Comparison of ENCODE assay signal across 22 cellular contexts in the genomic region with DNA sequence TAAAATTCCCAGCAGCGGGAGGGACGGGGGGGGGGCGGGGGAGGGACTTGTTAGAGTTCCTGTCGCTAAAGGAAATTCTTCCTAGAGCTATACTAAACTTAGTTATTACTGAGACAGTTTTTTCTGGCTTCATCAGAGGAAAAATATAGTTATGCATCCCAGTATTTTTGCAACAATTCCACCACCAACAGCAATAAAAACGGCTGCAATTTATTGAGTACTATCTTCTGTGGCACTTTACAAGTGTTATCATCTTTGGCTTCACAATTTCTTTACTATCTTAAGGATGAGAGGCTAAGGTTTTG. TPM values are rescaled to one million over a fixed set of nuclear protein-coding genes. Genes with fewer than 3 reads are reported as not detected.
DNase-seq lines count a peak whose midpoint lies in the region; ATAC-seq and TF ChIP-seq lines count a peak whose summit lies in the region.
"Had no signal": no experiment of that assay in that cellular context is flagged by ENCODE, and none has a peak within 500 bp of the region (broad histone marks: within the 10 kb centered on the region; RNA-seq: fewer than 3 reads in every experiment).

No MANE protein-coding gene starts in this region.

- H3K4me1 Mint-ChIP-seq in Calu3 (ENCODE audit: low read depth, unreplicated experiment) = no peaks in the 10 kb centered on the region

- no peak overlapping the region for H3K27ac Mint-ChIP-seq in Calu3 (ENCODE audit: unreplicated experiment)
- H3K27ac Mint-ChIP-seq: activated naive CD4-positive, alpha-beta T cell treated with anti-CD3 and anti-CD28 coated beads, Interleukin-2, amount 10 ng/mL, durations not matched to agents 7 days and 5 days; activated T-cell treated with anti-CD3 and anti-CD28 coated beads, Interleukin-2, amount 50 U/mL, for 24 hours; effector memory CD8-positive, alpha-beta T cell; naive B cell; stimulated activated naive B cell treated with anti-CD40 and anti-IgM and Interleukin-4, amounts not matched to agents 10 μg/mL and 1 μg/mL and 100 μg/mL, for 72 hours had no signal

- TF ChIP-seq POLR2A in sigmoid colon (IDR thresholded peaks at IDR 0.05) = no peak

- H3K4me3 ChIP-seq in SK-N-SH (ENCODE audit: low read depth in 2 of 2, low read length in 1 of 2) = peak overlapping the region in 1 of 2 experiments; percentile 30; a peak in 1 of 4 replicates
- peak overlapping the region in 1 of 4 donors; percentile 7 for H3K4me3 ChIP-seq in sigmoid colon
- H3K4me3 ChIP-seq: esophagus squamous epithelium, SJCRH30 had no signal

- no TSS peak for BruUV-seq in Calu3 (replicated peaks; lab: Mats Ljungman, UMichigan)

- H3F3A ChIP-seq in SK-N-SH (replicated peaks; ENCODE audit: insufficient read depth) = no peaks in the 10 kb centered on the region

- H2AFZ ChIP-seq in SK-N-SH (ENCODE audit: low read depth) = peak overlapping the region; percentile 63; the same call in 1 of the 2 replicates

- WGBS in SK-N-SH (ENCODE audit: low lambda C conversion rate) = 0% methylated on average over 5 of the region's 5 CpGs
- 0 to 1% methylated on average over 5 of the region's 5 CpGs for WGBS in sigmoid colon, 2 donors

- H3K27me3 ChIP-seq in SK-N-SH (ENCODE audit: insufficient read depth) (no peaks in the 10 kb centered on the region; the same call in 1 of the 2 replicates), sigmoid colon (no peaks in the 10 kb centered on the region)
- H3K27me3 ChIP-seq: gastroesophageal sphincter, transverse colon had no signal

- peaks cover 21% of the 10 kb centered on the region for H3K27me3 Mint-ChIP-seq in Calu3 (ENCODE audit: unreplicated experiment)
- H3K27me3 Mint-ChIP-seq: activated T-cell treated with anti-CD3 and anti-CD28 coated beads, Interleukin-2, amount 50 U/mL, for 24 hours had no signal

- H3K4me1 ChIP-seq in SK-N-SH (ENCODE audit: control insufficient read depth in 1 of 2, insufficient read depth in 2 of 2, low read depth in 1 of 2, low read length in 1 of 2) (no peaks in the 10 kb centered on the region), sigmoid colon (peaks cover 0 to 15% (median 9%) of the 10 kb centered on the region in 4 donors)
- H3K4me1 ChIP-seq: BE2C, parathyroid adenoma, SJCRH30 had no signal

- TF ChIP-seq EP300 in SK-N-SH (IDR thresholded peaks at IDR 0.05; ENCODE audit: borderline replicate concordance in 1 of 2, low read depth in 1 of 2, low read length in 1 of 2) = no peak
- TF ChIP-seq EP300 in sigmoid colon (IDR thresholded peaks at IDR 0.05) = no peak

- TF ChIP-seq RAD21 in SK-N-SH (IDR thresholded peaks at IDR 0.05; ENCODE audit: low read length) = no peak

- CTCF ChIA-PET in SK-N-SH (lab: Yijun Ruan, JAX) (interaction anchor here (0.6 to 5.1 kb wide), 43 partner anchors 8 to 400 kb away, joined by 3 to 33 read pairs (median 4); a partner anchor contains a TSS), Calu3 (lab: Charles Lee) (interaction anchor here (0.6 to 1.3 kb wide), 7 partner anchors 11 to 393 kb away, joined by 3 to 7 read pairs (median 4); no protein-coding TSS in a partner anchor)

- intact Hi-C loops in Calu3 (cut with micrococcal nuclease; ENCODE audit: unreplicated experiment) (loop anchor here (10.0 kb wide), 2 partner anchors 95 to 395 kb away; a partner anchor contains a TSS), sigmoid colon (cut with DNase I) (no loop called here)

- TF ChIP-seq CTCF in SK-N-SH (IDR thresholded peaks at IDR 0.05) = no peak
- TF ChIP-seq CTCF in Calu3 (IDR thresholded peaks at IDR 0.05; ENCODE audit: unreplicated experiment) = no peak
- peak; percentile 63 for TF ChIP-seq CTCF in VCaP (conservative IDR thresholded peaks at IDR 0.05)
- TF ChIP-seq CTCF in sigmoid colon (IDR thresholded peaks at IDR 0.05) = no peak

- H3K9me3 Mint-ChIP-seq in Calu3 (ENCODE audit: low read depth, unreplicated experiment) = no peaks in the 10 kb centered on the region
- H3K9me3 Mint-ChIP-seq: activated naive CD4-positive, alpha-beta T cell treated with anti-CD3 and anti-CD28 coated beads, Interleukin-2, amount 10 ng/mL, durations not matched to agents 7 days and 5 days; activated T-cell treated with anti-CD3 and anti-CD28 coated beads, Interleukin-2, amount 50 U/mL, for 24 hours; effector memory CD8-positive, alpha-beta T cell; naive B cell; stimulated activated naive B cell treated with anti-CD40 and anti-IgM and Interleukin-4, amounts not matched to agents 10 μg/mL and 1 μg/mL and 100 μg/mL, for 72 hours; WTC11 had no signal

- H3K79me2 ChIP-seq in SK-N-SH (ENCODE audit: insufficient read depth) = no peaks in the 10 kb centered on the region
- H3K79me2 ChIP-seq: parathyroid adenoma had no signal

- ATAC-seq in SK-N-SH treated with all-trans-retinoic acid at 6 μM for 48 hours = no peak
- no peak for ATAC-seq in HG02973 (IDR thresholded peaks at IDR 0.05; ENCODE audit: unreplicated experiment)

- H3K9me3 ChIP-seq in SK-N-SH (no peaks in the 10 kb centered on the region), sigmoid colon (no peaks in the 10 kb centered on the region)
- H3K9me3 ChIP-seq: BE2C, esophagus squamous epithelium, gastroesophageal sphincter, SJCRH30, transverse colon had no signal

- H4K20me1 ChIP-seq in SK-N-SH (ENCODE audit: insufficient read depth) = no peaks in the 10 kb centered on the region

- no peak overlapping the region for H3K27ac ChIP-seq in SK-N-SH (ENCODE audit: low read depth in 2 of 2, low read length in 1 of 2)
- no peak overlapping the region for H3K27ac ChIP-seq in VCaP
- peak overlapping the region; percentile 16 to 68 (median 55) for H3K27ac ChIP-seq in sigmoid colon
- H3K27ac ChIP-seq: esophagus squamous epithelium, parathyroid adenoma, SJCRH30 had no signal

- H3K36me3 Mint-ChIP-seq in Calu3 (ENCODE audit: insufficient read depth, unreplicated experiment) = no peaks in the 10 kb centered on the region
- H3K36me3 Mint-ChIP-seq: naive B cell; stimulated activated naive B cell treated with anti-CD40 and anti-IgM and Interleukin-4, amounts not matched to agents 10 μg/mL and 1 μg/mL and 100 μg/mL, for 72 hours; WTC11 had no signal

- H3K36me3 ChIP-seq in SK-N-SH (replicated peaks in 1 of 2; ENCODE audit: control insufficient read depth in 1 of 2, insufficient read depth in 2 of 2, low read length in 1 of 2) (no peaks in the 10 kb centered on the region), sigmoid colon (no peaks in the 10 kb centered on the region)
- H3K36me3 ChIP-seq: BE2C, esophagus squamous epithelium, gastroesophageal sphincter, SJCRH30, transverse colon had no signal

- DNase-seq in SK-N-SH (no peak), Calu3 (no peak), sigmoid colon (no peak)
- DNase-seq in activated CD4-positive, alpha-beta T cell treated with anti-CD3 and anti-CD28 coated beads, Interleukin-2, amount 50 U/mL, for 1 hour = no peak
- DNase-seq in effector CD8-positive, alpha-beta T cell (lab: John Stamatoyannopoulos, UW) = no peak
- DNase-seq: esophagus squamous epithelium, NCI-H187, NCI-H774 had no signal

- H3K9ac ChIP-seq in SK-N-SH = no peak overlapping the region
- H3K9ac ChIP-seq: parathyroid adenoma had no signal

- H3K9me2 ChIP-seq in SK-N-SH = no peaks in the 10 kb centered on the region

- peak overlapping the region; percentile 27; the same call in 1 of the 2 replicates for H3K4me2 ChIP-seq in SK-N-SH

- POLR2A ChIA-PET in SK-N-SH (lab: Yijun Ruan, JAX) = no interaction called here

- H3K4me3 Mint-ChIP-seq in Calu3 (ENCODE audit: low read depth, unreplicated experiment) = peak overlapping the region; percentile 59
- H3K4me3 Mint-ChIP-seq: activated naive CD4-positive, alpha-beta T cell treated with anti-CD3 and anti-CD28 coated beads, Interleukin-2, amount 10 ng/mL, durations not matched to agents 7 days and 5 days; activated T-cell treated with anti-CD3 and anti-CD28 coated beads, Interleukin-2, amount 50 U/mL, for 24 hours; effector memory CD8-positive, alpha-beta T cell; stimulated activated naive B cell treated with anti-CD40 and anti-IgM and Interleukin-4, amounts not matched to agents 10 μg/mL and 1 μg/mL and 100 μg/mL, for 72 hours had no signal

TF ChIP-seq in SK-N-SH, 30 proteins besides CTCF, POLR2A, EP300 and RAD21 (continues in another document):
- TF ChIP-seq TEAD4 (IDR thresholded peaks at IDR 0.05; ENCODE audit: borderline replicate concordance, insufficient read depth) (no peak), EZH2phosphoT487 (IDR thresholded peaks at IDR 0.05; ENCODE audit: borderline replicate concordance, low read depth) (no peak), SMC3 (IDR thresholded peaks at IDR 0.05; ENCODE audit: low read depth, low read length) (no peak), FOSL2 (IDR thresholded peaks at IDR 0.05; ENCODE audit: borderline replicate concordance, low read depth) (no peak), FOXJ3 (CRISPR knock-in tag; IDR thresholded peaks at IDR 0.05) (no peak), ELF1 (IDR thresholded peaks at IDR 0.05) (no peak)
- TF ChIP-seq, protein P1, sequence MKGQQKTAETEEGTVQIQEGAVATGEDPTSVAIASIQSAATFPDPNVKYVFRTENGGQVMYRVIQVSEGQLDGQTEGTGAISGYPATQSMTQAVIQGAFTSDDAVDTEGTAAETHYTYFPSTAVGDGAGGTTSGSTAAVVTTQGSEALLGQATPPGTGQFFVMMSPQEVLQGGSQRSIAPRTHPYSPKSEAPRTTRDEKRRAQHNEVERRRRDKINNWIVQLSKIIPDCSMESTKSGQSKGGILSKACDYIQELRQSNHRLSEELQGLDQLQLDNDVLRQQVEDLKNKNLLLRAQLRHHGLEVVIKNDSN (IDR thresholded peaks at IDR 0.05; ENCODE audit: borderline replicate concordance, low read depth) = no peak

TF ChIP-seq in SK-N-SH treated with all-trans-retinoic acid at 6 μM for 48 hours, 23 proteins besides CTCF, POLR2A, EP300 and RAD21 (continues in another document):
- TF ChIP-seq, protein P2, sequence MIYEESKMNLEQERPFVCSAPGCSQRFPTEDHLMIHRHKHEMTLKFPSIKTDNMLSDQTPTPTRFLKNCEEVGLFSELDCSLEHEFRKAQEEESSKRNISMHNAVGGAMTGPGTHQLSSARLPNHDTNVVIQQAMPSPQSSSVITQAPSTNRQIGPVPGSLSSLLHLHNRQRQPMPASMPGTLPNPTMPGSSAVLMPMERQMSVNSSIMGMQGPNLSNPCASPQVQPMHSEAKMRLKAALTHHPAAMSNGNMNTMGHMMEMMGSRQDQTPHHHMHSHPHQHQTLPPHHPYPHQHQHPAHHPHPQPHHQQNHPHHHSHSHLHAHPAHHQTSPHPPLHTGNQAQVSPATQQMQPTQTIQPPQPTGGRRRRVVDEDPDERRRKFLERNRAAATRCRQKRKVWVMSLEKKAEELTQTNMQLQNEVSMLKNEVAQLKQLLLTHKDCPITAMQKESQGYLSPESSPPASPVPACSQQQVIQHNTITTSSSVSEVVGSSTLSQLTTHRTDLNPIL (CRISPR knock-in tag; IDR thresholded peaks at IDR 0.05; ENCODE audit: low read depth) = no peak

RNA-seq across cellular contexts. Expression of a gene that starts 6.9 kb away (rescaled TPM):
- polyA plus RNA-seq in SK-N-SH (2012; rRNA removed) = 17.8 and 24.2 TPM in 2 replicates
- 9.8 and 11.1 TPM in 2 replicates for polyA plus RNA-seq in SK-N-SH (2012; cell fraction: cytosol; rRNA removed)
- polyA plus RNA-seq in SK-N-SH (2012; cell fraction: nucleus; rRNA removed) = 15.4 and 17.0 TPM in 2 replicates
- 15.3 and 17.7 TPM in 2 replicates for total RNA-seq in Calu3 (2022)
- total RNA-seq in sigmoid colon = 10 to 100 TPM; 19.7 to 31.9 (median 27.0) TPM
- polyA plus RNA-seq in sigmoid colon = 10 to 100 TPM in 2 of 3 donors, 1 to 10 TPM in 1; 8.3 to 30.7 (median 14.4) TPM

Comparison
In these comparisons a context has a peak if more than half of its experiments do, and no peak if none do; other contexts are left out.
1. H3K27ac ChIP-seq: peak in sigmoid colon (4 of 4); none in SK-N-SH (0 of 2) and VCaP (single experiment).